23 cellular contexts compared by ENCODE assay signal in genomic region chr9:133397370-133397769, GRCh38. TPM values are rescaled to one million over a fixed set of nuclear protein-coding genes. Genes with fewer than 3 reads are reported as not detected.
"Had no signal": no experiment of that assay in that cellular context is flagged by ENCODE, and none has a peak within 500 bp of the region (broad histone marks: within the 10 kb centered on the region; RNA-seq: fewer than 3 reads in every experiment).

No MANE protein-coding gene starts in this region.

- H3K9me3 ChIP-seq: colonic mucosa, heart left ventricle, psoas muscle, spleen, testis, tibial nerve had no signal

- H3K9ac ChIP-seq: parathyroid adenoma had no signal

- H3K4me3 ChIP-seq: colonic mucosa, heart left ventricle, lung, psoas muscle, spleen, testis, tibial nerve had no signal

- H2AFZ ChIP-seq: parathyroid adenoma had no signal

- H3K4me1 ChIP-seq: colonic mucosa, heart left ventricle, parathyroid adenoma, psoas muscle, testis, tibial nerve had no signal

- H3K27me3 ChIP-seq: colonic mucosa, testis had no signal

- ATAC-seq: natural killer cell treated with Interleukin-12 subunit alpha and Interleukin-12 subunit beta and Interleukin-15 and Interleukin-18, amount 100 ng/mL, for 72 hours; sciatic nerve had no signal

- DNase-seq: colonic mucosa; foreskin melanocyte; hippocampal formation; left colon; left ventricle myocardium superior; midbrain; psoas muscle; retina; spleen; stimulated activated CD4-positive, alpha-beta T cell treated with anti-CD3 and anti-CD28 coated beads, Interleukin-15, amount 100 ng/mL, for 24 hours; stimulated activated CD4-positive, alpha-beta T cell treated with anti-CD3 and anti-CD28 coated beads, Interleukin-1b, Interleukin-23, amount 100 ng/mL, for 48 hours; stimulated activated CD4-positive, alpha-beta T cell treated with anti-CD3 and anti-CD28 coated beads, Interleukin-4, amount 100 ng/mL, for 24 hours; stimulated activated naive B cell treated with anti-CD40 and anti-IgM and Interleukin-4, amounts not matched to agents 10 μg/mL and 1 μg/mL and 100 μg/mL, for 72 hours; stimulated activated naive CD8-positive, alpha-beta T cell treated with anti-CD3 and anti-CD28 coated beads, Interleukin-15, amount 100 ng/mL, for 72 hours had no signal

- H3K36me3 ChIP-seq: colonic mucosa had no signal

- H3K27ac ChIP-seq: colonic mucosa, heart left ventricle, parathyroid adenoma, psoas muscle, spleen, testis, tibial nerve had no signal

RNA-seq across cellular contexts. Expression of gene STKLD1, which starts 21.2 kb away (rescaled TPM):
- total RNA-seq: kidney epithelial cell, omental fat pad had no signal
